In genomic region chr2:234026111-234026510, GRCh38 we compare ENCODE assay signal across 12 cellular contexts. TPM values are rescaled to one million over a fixed set of nuclear protein-coding genes. Genes with fewer than 3 reads are reported as not detected.
DNase-seq lines count a peak whose midpoint lies in the region; ATAC-seq and TF ChIP-seq lines count a peak whose summit lies in the region.
"Had no signal": no experiment of that assay in that cellular context is flagged by ENCODE, and none has a peak within 500 bp of the region (broad histone marks: within the 10 kb centered on the region; RNA-seq: fewer than 3 reads in every experiment).

No MANE protein-coding gene starts in this region.

- CTCF ChIA-PET in activated CD8-positive, alpha-beta T cell treated with anti-CD3 and anti-CD28 coated beads, Interleukin-2, amount 10 ng/mL, durations not matched to agents 7 days and 5 days (lab: Charles Lee), result interaction anchor here (0.6 kb wide), 1 partner anchor 268 kb away, joined by 3 read pairs; no protein-coding TSS in a partner anchor
- CTCF ChIA-PET in RWPE1 (lab: Yijun Ruan, JAX), result no interaction called here

- no peaks in the 10 kb centered on the region for H3K79me2 ChIP-seq in H9 (ENCODE audit: insufficient read depth, low read length)

- H4K20me1 ChIP-seq in H9 (ENCODE audit: control insufficient read depth, insufficient read depth, insufficient read length), result no peaks in the 10 kb centered on the region

- H3K36me3 Mint-ChIP-seq in activated CD8-positive, alpha-beta T cell treated with anti-CD3 and anti-CD28 coated beads, Interleukin-2, amount 10 ng/mL, durations not matched to agents 7 days and 5 days (ENCODE audit: low read depth), result no peaks in the 10 kb centered on the region
- H3K36me3 Mint-ChIP-seq in osteocyte (ENCODE audit: unreplicated experiment) (no peaks in the 10 kb centered on the region), H9 (ENCODE audit: insufficient read depth in 1 of 3, low read depth in 3 of 3) (peaks cover 1 to 9% (median 3%) of the 10 kb centered on the region in 3 experiments; a peak in 4 of 7 replicates)

- H3K4me1 Mint-ChIP-seq in activated CD8-positive, alpha-beta T cell treated with anti-CD3 and anti-CD28 coated beads, Interleukin-2, amount 10 ng/mL, durations not matched to agents 7 days and 5 days (ENCODE audit: low read depth), result peaks cover 32% of the 10 kb centered on the region
- H3K4me1 Mint-ChIP-seq in osteocyte (ENCODE audit: unreplicated experiment) (peaks cover 8% of the 10 kb centered on the region), H9 (no peaks in the 10 kb centered on the region)

- no peak overlapping the region for H2AFZ ChIP-seq in H9 (ENCODE audit: low read length)

- H3K27ac Mint-ChIP-seq in activated CD8-positive, alpha-beta T cell treated with anti-CD3 and anti-CD28 coated beads, Interleukin-2, amount 10 ng/mL, durations not matched to agents 7 days and 5 days, result peak overlapping the region; percentile 37
- no peak overlapping the region for H3K27ac Mint-ChIP-seq in osteocyte (ENCODE audit: unreplicated experiment)
- H3K27ac Mint-ChIP-seq in H9, result no peak overlapping the region; a peak in 1 of 7 replicates

- no peak overlapping the region for H3K56ac ChIP-seq in H9 (ENCODE audit: insufficient read length, low read depth, low read length)

- no peak overlapping the region for H3K14ac ChIP-seq in H9 (ENCODE audit: insufficient read depth, low read length)

- no peak overlapping the region for H3K4me2 ChIP-seq in H9 (ENCODE audit: insufficient read depth, insufficient read length, low read length)

- H3K9me3 Mint-ChIP-seq in activated CD8-positive, alpha-beta T cell treated with anti-CD3 and anti-CD28 coated beads, Interleukin-2, amount 10 ng/mL, durations not matched to agents 7 days and 5 days (ENCODE audit: insufficient read depth), result peaks cover 5% of the 10 kb centered on the region
- H3K9me3 Mint-ChIP-seq in osteocyte (ENCODE audit: unreplicated experiment) (no peaks in the 10 kb centered on the region), H9 (peaks cover 16 to 17% of the 10 kb centered on the region in 2 experiments)

- H3K4me3 ChIP-seq in lower lobe of right lung, result peak overlapping the region; percentile 25

- H3K23me2 ChIP-seq in H9 (ENCODE audit: insufficient read length, low read depth, low read length, poor library complexity, severe bottlenecking), result no peaks in the 10 kb centered on the region

- H3K79me1 ChIP-seq in H9 (ENCODE audit: insufficient read depth, low read depth, low read length, poor library complexity, severe bottlenecking), result no peaks in the 10 kb centered on the region

- H3K4ac ChIP-seq in H9 (ENCODE audit: low read depth, low read length), result no peak overlapping the region

- no peak overlapping the region for H4K5ac ChIP-seq in H9 (ENCODE audit: insufficient read length, low read depth, low read length)

- ATAC-seq in activated CD8-positive, alpha-beta T cell treated with anti-CD3 and anti-CD28 coated beads, Interleukin-2, amount 10 ng/mL, durations not matched to agents 7 days and 5 days, result no peak
- ATAC-seq in lower lobe of right lung, result no peak
- no peak for ATAC-seq in HG03571 (IDR thresholded peaks at IDR 0.05; ENCODE audit: unreplicated experiment)

- H3K36me3 ChIP-seq in lower lobe of right lung, result no peaks in the 10 kb centered on the region
- H3K36me3 ChIP-seq: esophagus muscularis mucosa had no signal

- H3K9me3 ChIP-seq in lower lobe of right lung (no peaks in the 10 kb centered on the region), H9 (ENCODE audit: control insufficient read depth, low read depth, low read length) (no peaks in the 10 kb centered on the region)
- H3K9me3 ChIP-seq: esophagus muscularis mucosa had no signal

- H3K4me3 Mint-ChIP-seq in activated CD8-positive, alpha-beta T cell treated with anti-CD3 and anti-CD28 coated beads, Interleukin-2, amount 10 ng/mL, durations not matched to agents 7 days and 5 days, result peak overlapping the region; percentile 69
- no peak overlapping the region for H3K4me3 Mint-ChIP-seq in osteocyte (ENCODE audit: unreplicated experiment)
- no peak overlapping the region for H3K4me3 Mint-ChIP-seq in H9

- H3T11ph ChIP-seq in H9 (ENCODE audit: low read length), result no peak overlapping the region

- no peak overlapping the region for H2BK15ac ChIP-seq in H9 (ENCODE audit: low read depth, low read length)

- TF ChIP-seq CTCF in lower lobe of right lung (IDR thresholded peaks at IDR 0.05), result no peak
- no peak for TF ChIP-seq CTCF in osteocyte (IDR thresholded peaks at IDR 0.05)
- TF ChIP-seq CTCF in H9 (conservative IDR thresholded peaks at IDR 0.05), result no peak
- no peak for TF ChIP-seq CTCF in RWPE1 (conservative IDR thresholded peaks at IDR 0.05; ENCODE audit: low read depth)

- H2BK12ac ChIP-seq in H9 (ENCODE audit: insufficient read length, low read depth, low read length), result no peak overlapping the region

- intact Hi-C loops in lower lobe of right lung (cut with DNase I), result no loop called here

- DNase-seq in A172 (ENCODE audit: low spot score), result peak; percentile 27
- DNase-seq in EH (ENCODE audit: low read depth), result peak; percentile 57
- no peak for DNase-seq in activated CD8-positive, alpha-beta T cell treated with anti-CD3 and anti-CD28 coated beads, Interleukin-2, amount 10 ng/mL, durations not matched to agents 7 days and 5 days
- DNase-seq in lower lobe of right lung, result no peak
- no peak for DNase-seq in osteocyte (ENCODE audit: extremely low spot score, unreplicated experiment)
- DNase-seq in H9, result no peak
- no peak for DNase-seq in RWPE1 (ENCODE audit: low spot score)
- DNase-seq: aorta; stimulated activated CD4-positive, alpha-beta T cell treated with anti-CD3 and anti-CD28 coated beads, Interleukin-12 subunit alpha, Interleukin-12 subunit beta, amount 100 ng/mL, for 4 hours had no signal

- POLR2A ChIA-PET in activated CD8-positive, alpha-beta T cell treated with anti-CD3 and anti-CD28 coated beads, Interleukin-2, amount 10 ng/mL, durations not matched to agents 7 days and 5 days (lab: Charles Lee), result interaction anchor here (0.6 kb wide), 1 partner anchor 791 kb away, joined by 3 read pairs; no protein-coding TSS in a partner anchor
- POLR2A ChIA-PET in RWPE1 (lab: Yijun Ruan, JAX; ENCODE audit: low non-redundant PET), result no interaction called here

- H4K91ac ChIP-seq in H9 (ENCODE audit: insufficient read length, low read depth, low read length), result no peak overlapping the region

- H2BK5ac ChIP-seq in H9 (ENCODE audit: insufficient read length, low read length), result no peak overlapping the region

- no peak overlapping the region for H3K18ac ChIP-seq in H9 (ENCODE audit: insufficient read length, low read depth, low read length)

- no peak overlapping the region for H2AK5ac ChIP-seq in H9 (ENCODE audit: insufficient read length, low read length)

- H3K9ac ChIP-seq in H9 (ENCODE audit: extremely low read depth, insufficient read length, low read length), result no peak overlapping the region

- H3K4me1 ChIP-seq in lower lobe of right lung (peaks cover 9% of the 10 kb centered on the region), H9 (ENCODE audit: insufficient read depth, low read length) (no peaks in the 10 kb centered on the region)

- H3K27me3 ChIP-seq in lower lobe of right lung (ENCODE audit: low read depth) (no peaks in the 10 kb centered on the region), H9 (ENCODE audit: insufficient read depth, low read length) (no peaks in the 10 kb centered on the region)

- H4K8ac ChIP-seq in H9 (replicated peaks; ENCODE audit: insufficient read length, low read depth, low read length), result no peak overlapping the region

- no peak overlapping the region for H3K27ac ChIP-seq in lower lobe of right lung
- no peak overlapping the region for H3K27ac ChIP-seq in H9 (ENCODE audit: insufficient read length, low read depth, low read length)
- H3K27ac ChIP-seq in RWPE1, result no peak overlapping the region
- H3K27ac ChIP-seq: esophagus muscularis mucosa had no signal

- no CpG with 5 or more reads among the region's 1 CpG for WGBS in H9 (ENCODE audit: extremely low coverage, insufficient read length, low lambda C conversion rate)

- no peak overlapping the region for H2BK20ac ChIP-seq in H9 (ENCODE audit: low read depth, low read length, poor library complexity, severe bottlenecking)

- H3K23ac ChIP-seq in H9 (ENCODE audit: insufficient read length, low read depth, low read length), result no peak overlapping the region

- no peak overlapping the region for H2BK120ac ChIP-seq in H9 (ENCODE audit: low read depth, low read length, poor library complexity, severe bottlenecking)

- no peaks in the 10 kb centered on the region for H3K27me3 Mint-ChIP-seq in activated CD8-positive, alpha-beta T cell treated with anti-CD3 and anti-CD28 coated beads, Interleukin-2, amount 10 ng/mL, durations not matched to agents 7 days and 5 days (ENCODE audit: low read depth)
- H3K27me3 Mint-ChIP-seq in osteocyte (ENCODE audit: unreplicated experiment), result peaks cover 66% of the 10 kb centered on the region
- peaks cover 20% of the 10 kb centered on the region for H3K27me3 Mint-ChIP-seq in H9 (ENCODE audit: low read depth)

RNA-seq across cellular contexts. Expression of gene SPP2, which starts 24.4 kb away (rescaled TPM):
- total RNA-seq in A172 (2014; rRNA removed; shearing (Covaris generic)), result not detected in 2 replicates
- not detected for total RNA-seq in activated CD8-positive, alpha-beta T cell treated with anti-CD3 and anti-CD28 coated beads, Interleukin-2, amount 10 ng/mL, durations not matched to agents 7 days and 5 days
- not detected for total RNA-seq in lower lobe of right lung
- total RNA-seq in osteocyte, result not detected in 2 replicates
- total RNA-seq in H9 (2021), result not detected in 2 replicates
- total RNA-seq: aorta, esophagus muscularis mucosa, lung microvascular endothelial cell had no signal

Comparison
In these comparisons a context has a peak if more than half of its experiments do, and no peak if none do; other contexts are left out.
1. DNase-seq: peak in A172 (single experiment) and EH (single experiment); none in activated CD8-positive, alpha-beta T cell treated with anti-CD3 and anti-CD28 coated beads, Interleukin-2, amount 10 ng/mL, durations not matched to agents 7 days and 5 days (single experiment), lower lobe of right lung (single experiment), osteocyte (single experiment), H9 (single experiment) and RWPE1 (single experiment).